Comparison of ENCODE assay signal across 8 cellular contexts in genomic region chr1:198258491-198258890, GRCh38.
DNase-seq lines count a peak whose midpoint lies in the region; ATAC-seq lines count a peak whose summit lies in the region.

No MANE protein-coding gene starts in this region.

- DNase-seq in Daoy (ENCODE audit: low read depth) (peak; percentile 11), epithelial cell of prostate (ENCODE audit: low read depth, low spot score) (no peak), OCI-M1 (lab: John Stamatoyannopoulos, UW) (no peak), sciatic nerve (ENCODE audit: low spot score) (no peak), DMS53 treated with DMSO at 0.1 percent for 48 hours (lab: John Stamatoyannopoulos, UW; ENCODE audit: unreplicated experiment) (no peak), cerebellar cortex (ENCODE audit: low spot score) (no peak)

- ATAC-seq in GM21360 (IDR thresholded peaks at IDR 0.05; ENCODE audit: unreplicated experiment) (peak; percentile 66), HG03469 (IDR thresholded peaks at IDR 0.05; ENCODE audit: unreplicated experiment) (peak; percentile 37), sciatic nerve (no peak)

- intact Hi-C loops in sciatic nerve (cut with DNase I): no loop called here

- peak overlapping the region; percentile 66 for H3K27ac ChIP-seq in epithelial cell of prostate
